In the genomic region with DNA sequence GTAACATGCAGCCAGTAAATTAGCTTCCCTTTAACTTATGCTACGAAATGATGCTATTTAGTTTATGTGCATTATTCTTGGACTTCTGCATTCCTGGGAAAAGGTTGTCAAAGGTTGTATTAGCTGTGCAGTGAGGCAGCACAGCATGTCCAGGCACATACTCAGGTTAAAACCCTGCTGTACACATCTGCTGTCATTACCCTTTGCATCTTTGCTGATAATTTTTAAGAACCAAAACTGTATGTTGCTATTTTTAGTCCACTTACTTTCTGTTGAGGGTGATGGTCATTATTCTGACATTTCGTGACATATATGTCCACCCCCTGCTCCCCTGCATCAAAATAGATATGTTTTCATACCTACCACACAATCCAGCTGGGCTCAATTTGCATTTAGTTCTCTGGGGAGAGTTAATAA, we compare ENCODE assay signal across 11 cellular contexts.
DNase-seq lines count a peak whose midpoint lies in the region; ATAC-seq and TF ChIP-seq lines count a peak whose summit lies in the region.
"Had no signal": no experiment of that assay in that cellular context is flagged by ENCODE, and none has a peak within 500 bp of the region (broad histone marks: within the 10 kb centered on the region; RNA-seq: fewer than 3 reads in every experiment).

No MANE protein-coding gene starts in this region.

- peak; percentile 97 for DNase-seq in OCI-LY7 (ENCODE audit: low spot score)
- DNase-seq in activated naive CD4-positive, alpha-beta T cell treated with anti-CD3 and anti-CD28 coated beads, Interleukin-2, amount 10 ng/mL, durations not matched to agents 7 days and 5 days, result no peak
- no peak for DNase-seq in activated effector memory CD4-positive, alpha-beta T cell treated with anti-CD3 and anti-CD28 coated beads, Interleukin-2, amount 50 U/mL, for 16 hours
- DNase-seq in HAP-1 (ENCODE audit: low spot score in 2 of 2), result no peak
- no peak for DNase-seq in activated CD4-positive, alpha-beta T cell treated with anti-CD3 and anti-CD28 coated beads, Interleukin-2, amount 50 U/mL, for 48 hours
- DNase-seq: activated CD4-positive, alpha-beta T cell treated with anti-CD3 and anti-CD28 coated beads for 4 hours had no signal

- peak overlapping the region; percentile 99 for H3K27ac ChIP-seq in OCI-LY7 (ENCODE audit: low read depth, low read length, poor library complexity, severe bottlenecking)
- H3K27ac ChIP-seq: C4-2B had no signal

- no peak for TF ChIP-seq CTCF in OCI-LY7 (conservative IDR thresholded peaks at IDR 0.05; ENCODE audit: low read length)

- H3K27me3 Mint-ChIP-seq in activated naive CD4-positive, alpha-beta T cell treated with anti-CD3 and anti-CD28 coated beads, Interleukin-2, amount 10 ng/mL, durations not matched to agents 7 days and 5 days, result peaks cover 8% of the 10 kb centered on the region

- CTCF ChIA-PET in OCI-LY7 (lab: Charles Lee; ENCODE audit: unreplicated experiment), result interaction anchor here (1.1 to 3.0 kb wide), 4 partner anchors 13 to 25 kb away, joined by 3 to 9 read pairs (median 4); no protein-coding TSS in a partner anchor
- CTCF ChIA-PET in activated naive CD4-positive, alpha-beta T cell treated with anti-CD3 and anti-CD28 coated beads, Interleukin-2, amount 10 ng/mL, durations not matched to agents 7 days and 5 days (lab: Charles Lee), result no interaction called here

- no peak overlapping the region for H3K4me3 Mint-ChIP-seq in activated naive CD4-positive, alpha-beta T cell treated with anti-CD3 and anti-CD28 coated beads, Interleukin-2, amount 10 ng/mL, durations not matched to agents 7 days and 5 days

- POLR2A ChIA-PET in OCI-LY7 (lab: Charles Lee), result interaction anchor here (0.6 to 7.4 kb wide), 30 partner anchors 8 to 1399 kb away, joined by 3 to 649 read pairs (median 4); partner anchors contain the start of gene CNR1

- intact Hi-C loops in OCI-LY7 (cut with micrococcal nuclease; ENCODE audit: unreplicated experiment), result loop anchor here (1.0 to 5.0 kb wide), 7 partner anchors 13 to 1447 kb away; partner anchors contain the start of genes PNRC1 and UBE2J1

- H3K36me3 Mint-ChIP-seq in activated naive CD4-positive, alpha-beta T cell treated with anti-CD3 and anti-CD28 coated beads, Interleukin-2, amount 10 ng/mL, durations not matched to agents 7 days and 5 days, result no peaks in the 10 kb centered on the region

- H3K27me3 ChIP-seq in HAP-1 (ENCODE audit: low read depth), result no peaks in the 10 kb centered on the region

- no peaks in the 10 kb centered on the region for H4K20me1 ChIP-seq in OCI-LY7 (ENCODE audit: insufficient read depth, low read length)

- no TSS peak for BruUV-seq in OCI-LY7 (replicated peaks; lab: Mats Ljungman, UMichigan)

- H3K9me3 ChIP-seq in OCI-LY7 (ENCODE audit: low read length), result peaks cover 13% of the 10 kb centered on the region; the same call in 1 of the 2 replicates
- no peaks in the 10 kb centered on the region for H3K9me3 ChIP-seq in HAP-1

- H3K4me2 ChIP-seq in OCI-LY7 (ENCODE audit: low read length), result peak overlapping the region; percentile 68

- no peak overlapping the region for H3K27ac Mint-ChIP-seq in activated naive CD4-positive, alpha-beta T cell treated with anti-CD3 and anti-CD28 coated beads, Interleukin-2, amount 10 ng/mL, durations not matched to agents 7 days and 5 days

- H3K36me3 ChIP-seq in OCI-LY7 (ENCODE audit: insufficient read depth, low read length), result peaks cover 34% of the 10 kb centered on the region
- no peaks in the 10 kb centered on the region for H3K36me3 ChIP-seq in HAP-1 (replicated peaks)

- H2AFZ ChIP-seq in OCI-LY7 (ENCODE audit: low read length), result no peak overlapping the region

- no peaks in the 10 kb centered on the region for H3K79me2 ChIP-seq in OCI-LY7 (ENCODE audit: insufficient read depth, low read depth, low read length)

- H3K4me1 ChIP-seq in OCI-LY7 (ENCODE audit: insufficient read depth, low read length, poor library complexity, severe bottlenecking) (peaks cover 100% of the 10 kb centered on the region), HAP-1 (peaks cover 24% of the 10 kb centered on the region)

- ATAC-seq in GM18502 (IDR thresholded peaks at IDR 0.05; ENCODE audit: poor library complexity, unreplicated experiment), result peak; percentile 76
- ATAC-seq in GM21360 (IDR thresholded peaks at IDR 0.05; ENCODE audit: unreplicated experiment), result peak; percentile 76
- peak; percentile 81 for ATAC-seq in HG03045 (IDR thresholded peaks at IDR 0.05; ENCODE audit: unreplicated experiment)
- ATAC-seq: Panc1 had no signal

- H3K9me3 Mint-ChIP-seq in activated naive CD4-positive, alpha-beta T cell treated with anti-CD3 and anti-CD28 coated beads, Interleukin-2, amount 10 ng/mL, durations not matched to agents 7 days and 5 days, result no peaks in the 10 kb centered on the region

- peak overlapping the region; percentile 38 for H3K4me3 ChIP-seq in OCI-LY7 (ENCODE audit: low read depth, low read length, poor library complexity, severe bottlenecking)
- no peak overlapping the region for H3K4me3 ChIP-seq in HAP-1

- peaks cover 30% of the 10 kb centered on the region for H3K4me1 Mint-ChIP-seq in activated naive CD4-positive, alpha-beta T cell treated with anti-CD3 and anti-CD28 coated beads, Interleukin-2, amount 10 ng/mL, durations not matched to agents 7 days and 5 days

- no peaks in the 10 kb centered on the region for H3K9me2 ChIP-seq in OCI-LY7 (ENCODE audit: insufficient read depth, low read length)

- in situ Hi-C loops in HAP-1 (cut with MboI; ENCODE audit: low sequenced_read_pairs), result no loop called here
